In genomic region chr17:2070241-2071023, GRCh38 we compare ENCODE assay signal across 8 cellular contexts. TPM values are rescaled to one million over a fixed set of nuclear protein-coding genes. Genes with fewer than 3 reads are reported as not detected.
A peak's percentile ranks its signal among the peaks of the same experiment; 100 is the strongest.
DNase-seq lines count a peak whose midpoint lies in the region; ATAC-seq and TF ChIP-seq lines count a peak whose summit lies in the region.

No MANE protein-coding gene starts in this region.

- no peak for TF ChIP-seq CTCF in lung (IDR thresholded peaks at IDR 0.05; ENCODE audit: control extremely low read depth, extremely low read depth)

- ATAC-seq in HG02884 (IDR thresholded peaks at IDR 0.05; ENCODE audit: unreplicated experiment) (peak; percentile 68), lung (ENCODE audit: insufficient read depth, low FRiP score) (no peak)

- peaks cover 0 to 27% of the 10 kb centered on the region in 2 donors for H3K4me1 ChIP-seq in lung (ENCODE audit: control insufficient read depth in 2 of 2, insufficient read depth in 2 of 2, low read length in 2 of 2)

- peak overlapping the region; percentile 76 to 91 for H3K27ac ChIP-seq in lung (ENCODE audit: low read depth in 1 of 2, low read length in 1 of 2)

- H3K27me3 ChIP-seq in lung (ENCODE audit: control insufficient read depth, insufficient read depth), result no peaks in the 10 kb centered on the region

- H3K36me3 ChIP-seq in lung (ENCODE audit: control insufficient read depth in 2 of 2, insufficient read depth in 2 of 2, low read length in 2 of 2), result peaks cover 0 to 12% of the 10 kb centered on the region in 2 donors

- H3K4me3 ChIP-seq in lung, result no peak overlapping the region

- no peaks in the 10 kb centered on the region for H3K9me3 ChIP-seq in lung (ENCODE audit: control insufficient read depth in 2 of 2, insufficient read depth in 1 of 2, low read length in 1 of 2)

- 73 to 80% methylated on average over 13 of the region's 13 CpGs for WGBS in lung, 2 donors

- peak; percentile 87 for DNase-seq in activated CD4-positive, alpha-beta T cell treated with anti-CD3 and anti-CD28 coated beads for 48 hours
- DNase-seq in activated CD4-positive, alpha-beta T cell treated with anti-CD3 and anti-CD28 coated beads, Interleukin-2, amount 50 U/mL, for 4 hours, result no peak
- DNase-seq in activated CD4-positive, CD25-positive, alpha-beta regulatory T cell treated with anti-CD3 and anti-CD28 coated beads, Interleukin-2, amount 50 U/mL, for 16 hours (ENCODE audit: low read depth, low spot score), result peak; percentile 21
- DNase-seq in lung (ENCODE audit: low spot score), result no peak
- DNase-seq in 8988T, result no peak
- DNase-seq in A172 (ENCODE audit: low spot score), result no peak
- DNase-seq in NCI-H1105 treated with DMSO at 0.1 percent for 48 hours (lab: John Stamatoyannopoulos, UW), result no peak

RNA-seq across cellular contexts. Expression of gene HIC1, which starts 15.5 kb away (rescaled TPM):
- 10 to 100 TPM; 28.9 to 34.8 TPM for total RNA-seq in lung
- 10 to 100 TPM in 1 of 2 donors, 1 to 10 TPM in 1; 5.5 to 14.4 TPM for polyA plus RNA-seq in lung
- total RNA-seq in A172 (2014; rRNA removed; shearing (Covaris generic)), result 7.3 and 12.5 TPM in 2 replicates

RNA-seq across cellular contexts. Expression of gene OVCA2, which starts 28.6 kb away (rescaled TPM):
- 10 to 100 TPM; 11.1 to 31.7 TPM for total RNA-seq in lung
- polyA plus RNA-seq in lung, result 10 to 100 TPM; 43.2 to 55.4 TPM
- total RNA-seq in A172 (2014; rRNA removed; shearing (Covaris generic)), result 104 and 128 TPM in 2 replicates

RNA-seq across cellular contexts. Expression of gene DPH1, which starts 40.5 kb away (rescaled TPM):
- total RNA-seq in lung, result 10 to 100 TPM; 32.7 to 37.8 TPM
- polyA plus RNA-seq in lung, result 10 to 100 TPM; 21.1 to 21.6 TPM
- total RNA-seq in A172 (2014; rRNA removed; shearing (Covaris generic)), result 31.2 and 33.2 TPM in 2 replicates

RNA-seq across cellular contexts. Expression of gene RTN4RL1, which starts 45.3 kb away (rescaled TPM):
- 1 to 10 TPM in 1 of 2 donors, under 1 TPM in 1; 0.65 to 7.3 TPM for total RNA-seq in lung
- polyA plus RNA-seq in lung, result 1 to 10 TPM; 1.2 to 3.5 TPM
- 1.7 and 2.2 TPM in 2 replicates for total RNA-seq in A172 (2014; rRNA removed; shearing (Covaris generic))

Comparison
In these comparisons a context has a peak if more than half of its experiments do, and no peak if none do; other contexts are left out.
1. DNase-seq: peak in activated CD4-positive, alpha-beta T cell treated with anti-CD3 and anti-CD28 coated beads for 48 hours (single experiment) and activated CD4-positive, CD25-positive, alpha-beta regulatory T cell treated with anti-CD3 and anti-CD28 coated beads, Interleukin-2, amount 50 U/mL, for 16 hours (single experiment); none in activated CD4-positive, alpha-beta T cell treated with anti-CD3 and anti-CD28 coated beads, Interleukin-2, amount 50 U/mL, for 4 hours (0 of 2), lung (single experiment), 8988T (single experiment), A172 (single experiment) and NCI-H1105 treated with DMSO at 0.1 percent for 48 hours (single experiment).